Comparison of ENCODE assay signal across 32 cellular contexts in genomic region chr7:154613811-154614210, GRCh38.
"Had no signal": no experiment of that assay in that cellular context is flagged by ENCODE, and none has a peak within 500 bp of the region (broad histone marks: within the 10 kb centered on the region; RNA-seq: fewer than 3 reads in every experiment).

No MANE protein-coding gene starts in this region.

- H3K4me3 ChIP-seq: adrenal gland, body of pancreas, breast epithelium had no signal

- H3K27ac ChIP-seq: adrenal gland, body of pancreas, brain microvascular endothelial cell, breast epithelium, VCaP had no signal

- DNase-seq: activated B cell treated with CpG ODN at 0.5 μM for 24 hours; activated CD4-positive, alpha-beta memory T cell treated with anti-CD3 and anti-CD28 coated beads for 36 hours; activated CD4-positive, alpha-beta T cell treated with anti-CD3 and anti-CD28 coated beads for 4 hours; activated CD4-positive, alpha-beta T cell treated with anti-CD3 and anti-CD28 coated beads, Interleukin-2, amount 10 ng/mL, durations not matched to agents 24 days and 14 days; activated CD4-positive, alpha-beta T cell treated with anti-CD3 and anti-CD28 coated beads, Interleukin-2, amount 50 U/mL, for 1 hour; activated CD4-positive, alpha-beta T cell treated with anti-CD3 and anti-CD28 coated beads, Interleukin-2, amount 50 U/mL, for 4 hours; activated CD4-positive, CD25-positive, alpha-beta regulatory T cell treated with anti-CD3 and anti-CD28 coated beads, Interleukin-2, amount 50 U/mL, for 72 hours; activated CD8-positive, alpha-beta memory T cell treated with anti-CD3 and anti-CD28 coated beads, Interleukin-2, amount 50 U/mL, for 4 hours; activated CD8-positive, alpha-beta T cell treated with anti-CD3 and anti-CD28 coated beads for 36 hours; activated effector memory CD4-positive, alpha-beta T cell treated with anti-CD3 and anti-CD28 coated beads, Interleukin-2, amount 50 U/mL, for 16 hours; activated gamma-delta T cell treated with Interleukin-2 at 50 U/mL for 16 hours; activated naive CD4-positive, alpha-beta T cell; activated naive CD4-positive, alpha-beta T cell treated with anti-CD3 and anti-CD28 coated beads for 36 hours; activated naive CD4-positive, alpha-beta T cell treated with anti-CD3 and anti-CD28 coated beads, Interleukin-2, amount 50 U/mL, for 16 hours; activated naive CD8-positive, alpha-beta T cell treated with anti-CD3 and anti-CD28 coated beads for 36 hours; activated T-cell treated with anti-CD3 and anti-CD28 coated beads for 4 hours; activated T-cell treated with anti-CD3 and anti-CD28 coated beads, Interleukin-2, amount 50 U/mL, for 1 hour; activated T-cell treated with anti-CD3 and anti-CD28 coated beads, Interleukin-2, amount 50 U/mL, for 4 hours; activated T-cell treated with anti-CD3 and anti-CD28 coated beads, Interleukin-2, amount 50 U/mL, for 72 hours; adrenal gland; amniotic stem cell; aorta; body of pancreas; brain microvascular endothelial cell; central memory CD4-positive, alpha-beta T cell; T-helper 1 cell; T-helper 2 cell; T-helper 9 cell had no signal

- ATAC-seq: activated CD8-positive, alpha-beta T cell treated with anti-CD3 and anti-CD28 coated beads for 36 hours; activated naive CD4-positive, alpha-beta T cell treated with anti-CD3 and anti-CD28 coated beads, Interleukin-2, amount 50 U/mL, for 72 hours; activated T-cell treated with anti-CD3 and anti-CD28 coated beads, Interleukin-2, amount 50 U/mL, for 4 hours; activated T-cell treated with anti-CD3 and anti-CD28 coated beads, Interleukin-2, amount 50 U/mL, for 72 hours; activated T-helper 17 cell treated with anti-CD3 and anti-CD28 coated beads, Interleukin-2, amount 50 U/mL, for 72 hours; body of pancreas had no signal

- H3K36me3 ChIP-seq: adrenal gland, brain microvascular endothelial cell, breast epithelium had no signal

- H3K27me3 ChIP-seq: adrenal gland, body of pancreas, brain microvascular endothelial cell, breast epithelium had no signal

- H3K4me1 ChIP-seq: adrenal gland, body of pancreas, breast epithelium had no signal

- H3K9me3 ChIP-seq: adrenal gland, body of pancreas, breast epithelium had no signal
